8 cellular contexts compared by ENCODE assay signal in the genomic region with DNA sequence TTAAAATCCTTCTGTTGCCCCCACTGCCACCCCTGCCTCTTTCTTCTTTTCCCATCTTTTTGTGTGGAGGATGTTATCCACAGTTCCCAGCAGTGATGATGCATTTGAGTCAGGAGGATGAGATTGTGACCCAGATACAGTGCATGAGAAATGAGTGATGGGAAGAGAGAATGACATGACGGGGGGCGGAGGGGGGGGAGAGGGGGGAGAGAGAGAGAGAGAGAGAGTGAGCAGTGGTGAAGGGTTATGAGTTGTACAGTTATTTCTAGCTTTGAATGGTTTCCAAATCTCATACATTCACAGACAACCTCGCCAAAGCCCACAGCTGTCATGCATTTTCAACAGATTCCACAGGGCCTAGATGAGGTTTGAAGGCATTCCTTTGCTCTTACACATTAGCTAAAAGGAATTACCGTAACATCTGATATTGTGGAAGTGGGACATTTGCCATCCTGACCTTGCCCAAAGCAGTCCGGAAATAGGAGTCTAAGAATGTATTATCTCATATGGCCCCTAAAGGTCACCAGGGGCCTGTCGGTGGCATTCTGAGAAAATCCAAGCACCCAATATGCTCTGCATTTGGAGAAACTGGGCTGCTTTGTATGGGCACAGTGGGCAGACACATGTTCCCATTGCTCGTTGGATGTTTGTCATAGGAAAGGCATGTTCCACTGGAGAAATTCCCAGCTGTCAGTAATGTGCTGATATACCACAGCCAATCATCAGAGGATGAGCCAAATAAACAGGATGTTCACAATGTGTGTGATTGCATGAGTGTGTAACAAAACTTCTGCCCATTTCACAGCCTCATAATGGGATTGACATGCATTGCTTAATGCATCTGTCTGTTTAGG.
A peak's percentile ranks its signal among the peaks of the same experiment; 100 is the strongest.
DNase-seq lines count a peak whose midpoint lies in the region; ATAC-seq and FAIRE-seq lines count a peak whose summit lies in the region.

No MANE protein-coding gene starts in this region.

- 64 to 87% (median 77%) methylated on average over 7 of the region's 7 CpGs for WGBS in small intestine, 3 donors

- H3K27ac ChIP-seq in small intestine (ENCODE audit: low read depth in 1 of 2, low read length in 1 of 2) = peak overlapping the region in 1 of 2 donors; percentile 72

- H3K9me3 ChIP-seq in small intestine (ENCODE audit: control insufficient read depth, low read depth) = no peaks in the 10 kb centered on the region

- ATAC-seq in GM18511 (IDR thresholded peaks at IDR 0.05; ENCODE audit: unreplicated experiment) (no peak), HG03439 (IDR thresholded peaks at IDR 0.05; ENCODE audit: unreplicated experiment) (no peak), HG03045 (IDR thresholded peaks at IDR 0.05; ENCODE audit: unreplicated experiment) (no peak)

- DNase-seq in HK-2 (ENCODE audit: unreplicated experiment) = peak; percentile 72
- peak; percentile 82 for DNase-seq in brain pericyte (ENCODE audit: low read depth, low spot score)
- DNase-seq in iris pigment epithelial cell (ENCODE audit: low read depth) = peak; percentile 100
- DNase-seq in small intestine = peak; percentile 2
- DNase-seq in germinal center (ENCODE audit: low spot score) = no peak

- no peaks in the 10 kb centered on the region for H3K4me1 ChIP-seq in small intestine (ENCODE audit: control insufficient read depth in 2 of 2, insufficient read depth in 1 of 2, low read depth in 1 of 2, low read length in 1 of 2)

- H3K27me3 ChIP-seq in small intestine (ENCODE audit: control insufficient read depth in 2 of 2, insufficient read depth in 2 of 2, low read length in 2 of 2) = no peaks in the 10 kb centered on the region

- no peaks in the 10 kb centered on the region for H3K36me3 ChIP-seq in small intestine (ENCODE audit: control insufficient read depth in 2 of 2, insufficient read depth in 2 of 2, low read length in 2 of 2)

- no peak overlapping the region for H3K4me3 ChIP-seq in small intestine (ENCODE audit: low read depth in 1 of 2, low read length in 2 of 2)

- FAIRE-seq in small intestine (lab: Jason Lieb, UNC) = no peak
